In the genomic region with DNA sequence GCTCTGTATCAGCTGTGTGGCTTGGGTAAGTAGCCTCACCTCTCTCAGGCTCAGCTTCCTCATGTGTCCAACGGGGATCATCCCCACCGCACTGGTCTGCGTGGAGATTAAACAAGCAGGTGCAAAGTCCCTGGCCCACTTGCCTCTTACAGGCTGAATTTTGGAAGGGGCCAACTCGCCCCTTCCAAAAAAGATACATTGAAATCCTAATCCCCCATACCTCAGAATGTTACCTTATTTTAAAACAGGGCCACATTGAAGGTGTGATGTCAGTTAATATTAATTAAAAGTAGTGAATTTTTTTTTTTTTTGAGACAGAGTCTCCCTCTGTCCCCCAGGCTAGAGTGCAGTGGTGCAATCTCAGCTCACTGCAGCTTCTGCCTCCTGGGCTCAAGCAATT, we compare ENCODE assay signal across 20 cellular contexts. TPM values are rescaled to one million over a fixed set of nuclear protein-coding genes. Genes with fewer than 3 reads are reported as not detected.
A peak's percentile ranks its signal among the peaks of the same experiment; 100 is the strongest.
DNase-seq lines count a peak whose midpoint lies in the region; ATAC-seq and TF ChIP-seq lines count a peak whose summit lies in the region.
"Had no signal": no experiment of that assay in that cellular context is flagged by ENCODE, and none has a peak within 500 bp of the region (broad histone marks: within the 10 kb centered on the region; RNA-seq: fewer than 3 reads in every experiment).

No MANE protein-coding gene starts in this region.

- peaks cover 28% of the 10 kb centered on the region for H3K4me1 ChIP-seq in HEK293 (ENCODE audit: control insufficient read depth, insufficient read depth, low read length)
- H3K4me1 ChIP-seq in body of pancreas: peaks cover 100% of the 10 kb centered on the region
- peaks cover 83 to 96% of the 10 kb centered on the region in 2 donors for H3K4me1 ChIP-seq in gastrocnemius medialis

- H3K4me3 ChIP-seq in HEK293 (ENCODE audit: low read depth, low read length): no peak overlapping the region
- H3K4me3 ChIP-seq in body of pancreas: no peak overlapping the region
- H3K4me3 ChIP-seq in gastrocnemius medialis: no peak overlapping the region
- H3K4me3 ChIP-seq: BLaER1 had no signal

- POLR2A ChIA-PET in HEK293 (lab: Yijun Ruan, JAX): no interaction called here

- DNase-seq in NCI-H82 (lab: John Stamatoyannopoulos, UW) (peak; percentile 46), NCI-H82 treated with DMSO at 0.1 percent for 48 hours (lab: John Stamatoyannopoulos, UW; ENCODE audit: unreplicated experiment) (no peak), body of pancreas (no peak), gastrocnemius medialis (no peak), HT-29 (ENCODE audit: low spot score) (no peak), dedifferentiated amniotic fluid mesenchymal stem cell (ENCODE audit: extremely low spot score) (no peak)
- DNase-seq: GF-D8, GOT3, HFFc6, MV-4-11, NCI-H1417 treated with DMSO at 0.1 percent for 48 hours, NCI-H2029, NCI-H2171 treated with DMSO at 0.1 percent for 48 hours, NCI-H510A, NCI-H774, SHP77, SK-N-SH had no signal

- H3K27ac ChIP-seq in HEK293 (ENCODE audit: extremely low read depth, low read depth, low read length) (no peak overlapping the region), body of pancreas (peak overlapping the region; percentile 34 to 85 (median 82)), gastrocnemius medialis (peak overlapping the region; percentile 84 to 100 (median 99))
- H3K27ac ChIP-seq: BLaER1 had no signal

- H3K36me3 ChIP-seq in HEK293 (ENCODE audit: control insufficient read depth in 2 of 2, insufficient read depth in 1 of 2, low read length in 2 of 2): no peaks in the 10 kb centered on the region
- no peaks in the 10 kb centered on the region for H3K36me3 ChIP-seq in body of pancreas (replicated peaks in 1 of 2; ENCODE audit: insufficient read depth in 1 of 2, low read depth in 2 of 2)
- H3K36me3 ChIP-seq in gastrocnemius medialis: no peaks in the 10 kb centered on the region
- H3K36me3 ChIP-seq: BLaER1 had no signal

- in situ Hi-C loops in gastrocnemius medialis (cut with MboI; ENCODE audit: low sequenced_read_pairs in 4 of 4): no loop called here

- intact Hi-C loops in body of pancreas (cut with DNase I): no loop called here
- intact Hi-C loops in gastrocnemius medialis (cut with DNase I; ENCODE audit: low total_unique reads): no loop called here

- TF ChIP-seq POLR2A in body of pancreas (IDR thresholded peaks at IDR 0.05) (no peak), gastrocnemius medialis (IDR thresholded peaks at IDR 0.05) (no peak)

- CTCF ChIA-PET in HEK293 (lab: Yijun Ruan, JAX): interaction anchor here (0.6 to 1.7 kb wide), 2 partner anchors 32 to 1050 kb away, joined by 3 to 5 read pairs; no protein-coding TSS in a partner anchor

- no peak for ATAC-seq in body of pancreas
- ATAC-seq in gastrocnemius medialis: no peak
- no peak for ATAC-seq in HG03108 (IDR thresholded peaks at IDR 0.05; ENCODE audit: unreplicated experiment)

- no peak for TF ChIP-seq CTCF in HEK293 (tag by site-specific recombination; IDR thresholded peaks at IDR 0.05)
- no peak for TF ChIP-seq CTCF in body of pancreas (IDR thresholded peaks at IDR 0.05)
- TF ChIP-seq CTCF in gastrocnemius medialis (IDR thresholded peaks at IDR 0.05 in 4 of 5, conservative IDR thresholded peaks at IDR 0.05 in 1 of 5): no peak

- H3K9me3 ChIP-seq in HEK293 (ENCODE audit: control insufficient read depth, insufficient read depth, low read depth, low read length) (no peaks in the 10 kb centered on the region), body of pancreas (no peaks in the 10 kb centered on the region), gastrocnemius medialis (no peaks in the 10 kb centered on the region)
- H3K9me3 ChIP-seq: BLaER1, SK-N-SH had no signal

- H3K27me3 ChIP-seq in body of pancreas (no peaks in the 10 kb centered on the region), gastrocnemius medialis (no peaks in the 10 kb centered on the region)
- H3K27me3 ChIP-seq: BLaER1 had no signal

- WGBS in body of pancreas, 2 donors: 80 to 86% methylated on average over 4 of the region's 4 CpGs

TF ChIP-seq in HEK293, 187 proteins besides CTCF, POLR2A, EP300 and RAD21:
- no peak for TF ChIP-seq ZNF292 (tag by site-specific recombination; IDR thresholded peaks at IDR 0.05; ENCODE audit: borderline replicate concordance, low read depth)
- TF ChIP-seq, protein P1, sequence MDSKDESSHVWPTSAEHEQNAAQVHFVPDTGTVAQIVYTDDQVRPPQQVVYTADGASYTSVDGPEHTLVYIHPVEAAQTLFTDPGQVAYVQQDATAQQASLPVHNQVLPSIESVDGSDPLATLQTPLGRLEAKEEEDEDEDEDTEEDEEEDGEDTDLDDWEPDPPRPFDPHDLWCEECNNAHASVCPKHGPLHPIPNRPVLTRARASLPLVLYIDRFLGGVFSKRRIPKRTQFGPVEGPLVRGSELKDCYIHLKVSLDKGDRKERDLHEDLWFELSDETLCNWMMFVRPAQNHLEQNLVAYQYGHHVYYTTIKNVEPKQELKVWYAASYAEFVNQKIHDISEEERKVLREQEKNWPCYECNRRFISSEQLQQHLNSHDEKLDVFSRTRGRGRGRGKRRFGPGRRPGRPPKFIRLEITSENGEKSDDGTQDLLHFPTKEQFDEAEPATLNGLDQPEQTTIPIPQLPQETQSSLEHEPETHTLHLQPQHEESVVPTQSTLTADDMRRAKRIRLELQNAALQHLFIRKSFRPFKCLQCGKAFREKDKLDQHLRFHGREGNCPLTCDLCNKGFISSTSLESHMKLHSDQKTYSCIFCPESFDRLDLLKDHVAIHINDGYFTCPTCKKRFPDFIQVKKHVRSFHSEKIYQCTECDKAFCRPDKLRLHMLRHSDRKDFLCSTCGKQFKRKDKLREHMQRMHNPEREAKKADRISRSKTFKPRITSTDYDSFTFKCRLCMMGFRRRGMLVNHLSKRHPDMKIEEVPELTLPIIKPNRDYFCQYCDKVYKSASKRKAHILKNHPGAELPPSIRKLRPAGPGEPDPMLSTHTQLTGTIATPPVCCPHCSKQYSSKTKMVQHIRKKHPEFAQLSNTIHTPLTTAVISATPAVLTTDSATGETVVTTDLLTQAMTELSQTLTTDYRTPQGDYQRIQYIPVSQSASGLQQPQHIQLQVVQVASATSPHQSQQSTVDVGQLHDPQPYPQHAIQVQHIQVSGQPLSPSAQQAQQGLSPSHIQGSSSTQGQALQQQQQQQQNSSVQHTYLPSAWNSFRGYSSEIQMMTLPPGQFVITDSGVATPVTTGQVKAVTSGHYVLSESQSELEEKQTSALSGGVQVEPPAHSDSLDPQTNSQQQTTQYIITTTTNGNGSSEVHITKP (tag by site-specific recombination; IDR thresholded peaks at IDR 0.05): peak; percentile 58

RNA-seq across cellular contexts. Expression of a gene that starts 34.8 kb away (rescaled TPM):
- total RNA-seq in body of pancreas: 100 to 1,000 TPM in 1 of 2 donors, 10 to 100 TPM in 1; 63.8 to 111 TPM
- 100 to 1,000 TPM; 103 to 298 (median 201) TPM for total RNA-seq in gastrocnemius medialis
- total RNA-seq in HT-29 (2014; rRNA removed; shearing (Covaris generic)): 30.3 and 33.4 TPM in 2 replicates
